15 cellular contexts compared by ENCODE assay signal in the genomic region with DNA sequence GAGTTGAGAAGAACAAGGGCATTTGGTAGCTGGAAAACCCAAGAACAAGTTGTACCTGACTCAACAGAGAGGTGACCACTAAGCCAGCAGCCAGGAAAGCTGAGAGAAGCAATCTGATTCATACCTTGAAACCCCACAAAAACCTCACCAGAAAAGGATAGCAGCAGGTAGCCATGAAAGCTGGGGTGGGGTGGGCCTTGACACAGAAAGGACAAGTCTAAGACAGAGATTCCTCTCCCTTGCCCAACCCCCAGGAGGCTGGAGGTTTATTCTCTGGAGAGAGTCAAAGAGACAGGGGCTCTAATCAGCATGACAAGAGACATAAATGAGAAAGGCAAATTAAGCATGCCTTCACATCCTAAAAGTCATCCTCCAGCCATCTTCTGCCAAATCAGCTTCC.
DNase-seq lines count a peak whose midpoint lies in the region; ATAC-seq and TF ChIP-seq lines count a peak whose summit lies in the region.
"Had no signal": no experiment of that assay in that cellular context is flagged by ENCODE, and none has a peak within 500 bp of the region (broad histone marks: within the 10 kb centered on the region; RNA-seq: fewer than 3 reads in every experiment).

No MANE protein-coding gene starts in this region.

- H3K4me2 ChIP-seq in DOHH2 (ENCODE audit: low read length), result peak overlapping the region; percentile 11

- no peaks in the 10 kb centered on the region for H3K27me3 Mint-ChIP-seq in glutamatergic neuron (ENCODE audit: unreplicated experiment)
- peaks cover 4% of the 10 kb centered on the region for H3K27me3 Mint-ChIP-seq in activated CD4-positive, alpha-beta T cell treated with anti-CD3 and anti-CD28 coated beads, Interleukin-2, amount 10 ng/mL, durations not matched to agents 7 days and 5 days
- peaks cover 7% of the 10 kb centered on the region for H3K27me3 Mint-ChIP-seq in activated naive CD4-positive, alpha-beta T cell treated with anti-CD3 and anti-CD28 coated beads, Interleukin-2, amount 10 ng/mL, durations not matched to agents 7 days and 5 days

- H3F3A ChIP-seq in DOHH2 (ENCODE audit: control insufficient read depth, insufficient read depth), result no peaks in the 10 kb centered on the region; the same call in 1 of the 2 replicates

- no peak overlapping the region for H3K4me3 ChIP-seq in DOHH2 (ENCODE audit: low read length)
- H3K4me3 ChIP-seq: colonic mucosa, prostate gland, uterus had no signal

- peaks cover 61% of the 10 kb centered on the region for H3K4me1 ChIP-seq in DOHH2 (ENCODE audit: control insufficient read depth, low read length)
- H3K4me1 ChIP-seq: colonic mucosa, prostate gland had no signal

- H3K9me3 Mint-ChIP-seq in glutamatergic neuron (ENCODE audit: unreplicated experiment), result peaks cover 6% of the 10 kb centered on the region
- H3K9me3 Mint-ChIP-seq in activated CD4-positive, alpha-beta T cell treated with anti-CD3 and anti-CD28 coated beads, Interleukin-2, amount 10 ng/mL, durations not matched to agents 7 days and 5 days, result no peaks in the 10 kb centered on the region
- no peaks in the 10 kb centered on the region for H3K9me3 Mint-ChIP-seq in activated naive CD4-positive, alpha-beta T cell treated with anti-CD3 and anti-CD28 coated beads, Interleukin-2, amount 10 ng/mL, durations not matched to agents 7 days and 5 days
- H3K9me3 Mint-ChIP-seq: activated naive CD8-positive, alpha-beta T cell treated with anti-CD3 and anti-CD28 coated beads, Interleukin-2, amount 10 ng/mL, durations not matched to agents 7 days and 5 days had no signal

- peaks cover 46% of the 10 kb centered on the region for H3K4me1 Mint-ChIP-seq in glutamatergic neuron (ENCODE audit: low read depth, unreplicated experiment)
- no peaks in the 10 kb centered on the region for H3K4me1 Mint-ChIP-seq in activated CD4-positive, alpha-beta T cell treated with anti-CD3 and anti-CD28 coated beads, Interleukin-2, amount 10 ng/mL, durations not matched to agents 7 days and 5 days
- no peaks in the 10 kb centered on the region for H3K4me1 Mint-ChIP-seq in activated naive CD4-positive, alpha-beta T cell treated with anti-CD3 and anti-CD28 coated beads, Interleukin-2, amount 10 ng/mL, durations not matched to agents 7 days and 5 days
- H3K4me1 Mint-ChIP-seq: activated naive CD8-positive, alpha-beta T cell treated with anti-CD3 and anti-CD28 coated beads, Interleukin-2, amount 10 ng/mL, durations not matched to agents 7 days and 5 days had no signal

- DNase-seq in glutamatergic neuron, result no peak
- DNase-seq in activated CD4-positive, alpha-beta T cell treated with anti-CD3 and anti-CD28 coated beads, Interleukin-2, amount 10 ng/mL, durations not matched to agents 7 days and 5 days, result no peak
- DNase-seq in activated CD8-positive, alpha-beta memory T cell treated with anti-CD3 and anti-CD28 coated beads for 24 hours, result no peak
- no peak for DNase-seq in activated effector memory CD4-positive, alpha-beta T cell treated with Interleukin-2 at 50 U/mL for 16 hours
- DNase-seq in activated naive CD4-positive, alpha-beta T cell treated with anti-CD3 and anti-CD28 coated beads, Interleukin-2, amount 10 ng/mL, durations not matched to agents 7 days and 5 days, result no peak
- DNase-seq: activated naive CD8-positive, alpha-beta T cell treated with anti-CD3 and anti-CD28 coated beads, Interleukin-2, amount 10 ng/mL, durations not matched to agents 7 days and 5 days; colonic mucosa; stimulated activated CD4-positive, alpha-beta T cell treated with anti-CD3 and anti-CD28 coated beads, Interleukin-2, amount 100 ng/mL, for 24 hours; uterus had no signal

- no peaks in the 10 kb centered on the region for H3K27me3 ChIP-seq in DOHH2 (ENCODE audit: control insufficient read depth, low read length)
- H3K27me3 ChIP-seq: colonic mucosa, uterus had no signal

- H3K36me3 ChIP-seq in DOHH2 (ENCODE audit: control insufficient read depth, low read length), result no peaks in the 10 kb centered on the region
- H3K36me3 ChIP-seq: colonic mucosa, prostate gland, uterus had no signal

- H3K27ac ChIP-seq in DOHH2 (ENCODE audit: low read depth, low read length), result no peak overlapping the region
- H3K27ac ChIP-seq: colonic mucosa, prostate gland, uterus, VCaP had no signal

- POLR2A ChIA-PET in activated CD4-positive, alpha-beta T cell treated with anti-CD3 and anti-CD28 coated beads, Interleukin-2, amount 10 ng/mL, durations not matched to agents 7 days and 5 days (lab: Charles Lee), result no interaction called here

- no peak overlapping the region for H3K27ac Mint-ChIP-seq in glutamatergic neuron (ENCODE audit: unreplicated experiment)
- H3K27ac Mint-ChIP-seq in activated CD4-positive, alpha-beta T cell treated with anti-CD3 and anti-CD28 coated beads, Interleukin-2, amount 10 ng/mL, durations not matched to agents 7 days and 5 days, result no peak overlapping the region
- H3K27ac Mint-ChIP-seq in activated naive CD4-positive, alpha-beta T cell treated with anti-CD3 and anti-CD28 coated beads, Interleukin-2, amount 10 ng/mL, durations not matched to agents 7 days and 5 days, result no peak overlapping the region
- H3K27ac Mint-ChIP-seq: activated naive CD8-positive, alpha-beta T cell treated with anti-CD3 and anti-CD28 coated beads, Interleukin-2, amount 10 ng/mL, durations not matched to agents 7 days and 5 days had no signal

- no peak for TF ChIP-seq CTCF in DOHH2 (IDR thresholded peaks at IDR 0.05; ENCODE audit: low read depth, low read length, poor library complexity, severe bottlenecking)
- TF ChIP-seq CTCF in glutamatergic neuron (IDR thresholded peaks at IDR 0.05; ENCODE audit: partially characterized antibody, unreplicated experiment), result no peak

- H3K9me2 ChIP-seq in DOHH2 (replicated peaks; ENCODE audit: control insufficient read depth, low read length), result no peaks in the 10 kb centered on the region

- peaks cover 49% of the 10 kb centered on the region for H3K79me2 ChIP-seq in DOHH2 (ENCODE audit: control insufficient read depth, low read length)

- H3K9me3 ChIP-seq in DOHH2 (ENCODE audit: control insufficient read depth, insufficient read depth, low read length), result no peaks in the 10 kb centered on the region
- H3K9me3 ChIP-seq: colonic mucosa, prostate gland, uterus had no signal

- H3K36me3 Mint-ChIP-seq in glutamatergic neuron (ENCODE audit: unreplicated experiment), result no peaks in the 10 kb centered on the region
- no peaks in the 10 kb centered on the region for H3K36me3 Mint-ChIP-seq in activated CD4-positive, alpha-beta T cell treated with anti-CD3 and anti-CD28 coated beads, Interleukin-2, amount 10 ng/mL, durations not matched to agents 7 days and 5 days (ENCODE audit: low read depth)
- H3K36me3 Mint-ChIP-seq in activated naive CD4-positive, alpha-beta T cell treated with anti-CD3 and anti-CD28 coated beads, Interleukin-2, amount 10 ng/mL, durations not matched to agents 7 days and 5 days, result no peaks in the 10 kb centered on the region
- H3K36me3 Mint-ChIP-seq: activated naive CD8-positive, alpha-beta T cell treated with anti-CD3 and anti-CD28 coated beads, Interleukin-2, amount 10 ng/mL, durations not matched to agents 7 days and 5 days had no signal

- H4K20me1 ChIP-seq in DOHH2 (ENCODE audit: control insufficient read depth, insufficient read depth, low read depth, low read length), result no peaks in the 10 kb centered on the region

- peak; percentile 42 for ATAC-seq in GM21390 (IDR thresholded peaks at IDR 0.05; ENCODE audit: unreplicated experiment)
- ATAC-seq in HG03520 (IDR thresholded peaks at IDR 0.05; ENCODE audit: unreplicated experiment), result peak; percentile 39
- ATAC-seq: SK-N-SH treated with all-trans-retinoic acid at 6 μM for 48 hours had no signal

- H3K4me3 Mint-ChIP-seq in glutamatergic neuron (ENCODE audit: unreplicated experiment), result peak overlapping the region; percentile 51
- no peak overlapping the region for H3K4me3 Mint-ChIP-seq in activated CD4-positive, alpha-beta T cell treated with anti-CD3 and anti-CD28 coated beads, Interleukin-2, amount 10 ng/mL, durations not matched to agents 7 days and 5 days
- H3K4me3 Mint-ChIP-seq in activated naive CD4-positive, alpha-beta T cell treated with anti-CD3 and anti-CD28 coated beads, Interleukin-2, amount 10 ng/mL, durations not matched to agents 7 days and 5 days, result no peak overlapping the region
- H3K4me3 Mint-ChIP-seq: activated naive CD8-positive, alpha-beta T cell treated with anti-CD3 and anti-CD28 coated beads, Interleukin-2, amount 10 ng/mL, durations not matched to agents 7 days and 5 days had no signal

- CTCF ChIA-PET in activated CD4-positive, alpha-beta T cell treated with anti-CD3 and anti-CD28 coated beads, Interleukin-2, amount 10 ng/mL, durations not matched to agents 7 days and 5 days (lab: Charles Lee), result no interaction called here
- CTCF ChIA-PET in activated naive CD4-positive, alpha-beta T cell treated with anti-CD3 and anti-CD28 coated beads, Interleukin-2, amount 10 ng/mL, durations not matched to agents 7 days and 5 days (lab: Charles Lee), result no interaction called here
